1 cellular context compared by ENCODE assay signal in the genomic region with DNA sequence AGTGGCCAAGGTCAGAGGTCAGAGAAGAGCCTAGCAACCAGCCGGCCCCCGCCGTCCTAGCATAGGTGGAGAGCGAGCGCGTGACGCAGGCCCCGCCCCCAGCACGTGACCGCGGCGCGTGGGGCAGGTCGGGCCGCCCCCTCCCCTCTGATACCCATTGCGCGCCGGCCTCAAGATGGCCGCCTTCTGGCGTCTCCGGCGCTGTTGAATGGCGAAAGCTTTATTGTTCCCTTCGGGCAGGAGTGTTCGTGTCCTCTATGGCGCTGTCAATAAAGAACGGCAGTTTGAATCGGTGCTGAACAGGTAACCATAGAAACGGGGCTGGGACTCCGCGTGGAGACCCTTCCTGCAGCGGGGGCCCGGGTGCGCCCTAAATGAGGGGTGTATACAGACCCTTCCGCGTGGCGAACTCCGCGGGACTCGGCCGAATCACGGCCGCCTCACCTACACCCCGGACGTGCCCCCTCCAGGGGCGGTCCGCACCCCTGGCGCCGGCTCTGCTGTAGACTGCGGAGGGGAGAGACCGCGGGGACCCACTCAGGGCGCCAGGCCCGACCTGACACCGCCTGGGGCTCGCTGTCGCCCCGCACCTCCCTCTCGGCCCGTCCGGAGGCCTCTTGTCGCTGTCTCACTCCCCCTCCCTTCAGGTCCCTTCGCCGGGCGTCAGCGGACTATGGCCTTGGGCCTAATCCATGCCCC.
TF ChIP-seq lines count a peak whose summit lies in the region.

A gene with protein sequence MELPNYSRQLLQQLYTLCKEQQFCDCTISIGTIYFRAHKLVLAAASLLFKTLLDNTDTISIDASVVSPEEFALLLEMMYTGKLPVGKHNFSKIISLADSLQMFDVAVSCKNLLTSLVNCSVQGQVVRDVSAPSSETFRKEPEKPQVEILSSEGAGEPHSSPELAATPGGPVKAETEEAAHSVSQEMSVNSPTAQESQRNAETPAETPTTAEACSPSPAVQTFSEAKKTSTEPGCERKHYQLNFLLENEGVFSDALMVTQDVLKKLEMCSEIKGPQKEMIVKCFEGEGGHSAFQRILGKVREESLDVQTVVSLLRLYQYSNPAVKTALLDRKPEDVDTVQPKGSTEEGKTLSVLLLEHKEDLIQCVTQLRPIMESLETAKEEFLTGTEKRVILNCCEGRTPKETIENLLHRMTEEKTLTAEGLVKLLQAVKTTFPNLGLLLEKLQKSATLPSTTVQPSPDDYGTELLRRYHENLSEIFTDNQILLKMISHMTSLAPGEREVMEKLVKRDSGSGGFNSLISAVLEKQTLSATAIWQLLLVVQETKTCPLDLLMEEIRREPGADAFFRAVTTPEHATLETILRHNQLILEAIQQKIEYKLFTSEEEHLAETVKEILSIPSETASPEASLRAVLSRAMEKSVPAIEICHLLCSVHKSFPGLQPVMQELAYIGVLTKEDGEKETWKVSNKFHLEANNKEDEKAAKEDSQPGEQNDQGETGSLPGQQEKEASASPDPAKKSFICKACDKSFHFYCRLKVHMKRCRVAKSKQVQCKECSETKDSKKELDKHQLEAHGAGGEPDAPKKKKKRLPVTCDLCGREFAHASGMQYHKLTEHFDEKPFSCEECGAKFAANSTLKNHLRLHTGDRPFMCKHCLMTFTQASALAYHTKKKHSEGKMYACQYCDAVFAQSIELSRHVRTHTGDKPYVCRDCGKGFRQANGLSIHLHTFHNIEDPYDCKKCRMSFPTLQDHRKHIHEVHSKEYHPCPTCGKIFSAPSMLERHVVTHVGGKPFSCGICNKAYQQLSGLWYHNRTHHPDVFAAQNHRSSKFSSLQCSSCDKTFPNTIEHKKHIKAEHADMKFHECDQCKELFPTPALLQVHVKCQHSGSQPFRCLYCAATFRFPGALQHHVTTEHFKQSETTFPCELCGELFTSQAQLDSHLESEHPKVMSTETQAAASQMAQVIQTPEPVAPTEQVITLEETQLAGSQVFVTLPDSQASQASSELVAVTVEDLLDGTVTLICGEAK (plus strand): TSS at position 150 of the 699 bp plus-strand sequence. CDS start 38,098 bp downstream, outside the sequence.

TF ChIP-seq in HepG2, 621 proteins besides CTCF, POLR2A, EP300 and RAD21 (continued from another document and continues in another):
- TF ChIP-seq ZNF33B (CRISPR knock-in tag; IDR thresholded peaks at IDR 0.05) (no peak; the same call in 1 of the 2 replicates), SMAD1 (CRISPR knock-in tag; IDR thresholded peaks at IDR 0.05; ENCODE audit: borderline replicate concordance, low read depth) (no peak), ZNF20 (CRISPR knock-in tag; IDR thresholded peaks at IDR 0.05) (no peak), ZNF337 (CRISPR knock-in tag; IDR thresholded peaks at IDR 0.05; ENCODE audit: borderline replicate concordance, low read depth) (no peak), ZNF891 (CRISPR knock-in tag; IDR thresholded peaks at IDR 0.05) (no peak), SIN3A (IDR thresholded peaks at IDR 0.05; ENCODE audit: borderline replicate concordance, low read depth, low read length) (peak; percentile 96), ZMAT3 (CRISPR knock-in tag; conservative IDR thresholded peaks at IDR 0.05) (no peak; the same call in 1 of the 2 replicates), ZFP62 (CRISPR knock-in tag; IDR thresholded peaks at IDR 0.05) (no peak), ZMYM3 (CRISPR knock-in tag; IDR thresholded peaks at IDR 0.05) (no peak), ADNP (CRISPR knock-in tag; IDR thresholded peaks at IDR 0.05) (no peak), ZNF577 (CRISPR knock-in tag; IDR thresholded peaks at IDR 0.05; ENCODE audit: borderline replicate concordance, low read depth) (no peak), FOXA3 (CRISPR knock-in tag; IDR thresholded peaks at IDR 0.05) (peak; percentile 92), ZNF724P (CRISPR knock-in tag; IDR thresholded peaks at IDR 0.05; ENCODE audit: borderline replicate concordance) (no peak), ZNF772 (CRISPR knock-in tag; IDR thresholded peaks at IDR 0.05) (peak; percentile 27; the same call in 1 of the 2 replicates), KAT7 (CRISPR knock-in tag; IDR thresholded peaks at IDR 0.05; ENCODE audit: borderline replicate concordance) (no peak), RELA (CRISPR knock-in tag; IDR thresholded peaks at IDR 0.05) (0 out of 2 replicates have a peak, but pooled peaks have one; percentile 50), MTA1 (CRISPR knock-in tag; IDR thresholded peaks at IDR 0.05; ENCODE audit: borderline replicate concordance) (no peak; the same call in 1 of the 2 replicates), ZBTB20 (CRISPR knock-in tag; IDR thresholded peaks at IDR 0.05; ENCODE audit: borderline replicate concordance, low read depth) (peak; percentile 84; the same call in 1 of the 2 replicates), NFIC (IDR thresholded peaks at IDR 0.05; ENCODE audit: low read length) (no peak; the same call in 1 of the 2 replicates), GATAD1 (CRISPR knock-in tag; IDR thresholded peaks at IDR 0.05) (peak; percentile 90), PAWR (CRISPR knock-in tag; IDR thresholded peaks at IDR 0.05; ENCODE audit: borderline replicate concordance) (no peak)
- TF ChIP-seq, protein P1, sequence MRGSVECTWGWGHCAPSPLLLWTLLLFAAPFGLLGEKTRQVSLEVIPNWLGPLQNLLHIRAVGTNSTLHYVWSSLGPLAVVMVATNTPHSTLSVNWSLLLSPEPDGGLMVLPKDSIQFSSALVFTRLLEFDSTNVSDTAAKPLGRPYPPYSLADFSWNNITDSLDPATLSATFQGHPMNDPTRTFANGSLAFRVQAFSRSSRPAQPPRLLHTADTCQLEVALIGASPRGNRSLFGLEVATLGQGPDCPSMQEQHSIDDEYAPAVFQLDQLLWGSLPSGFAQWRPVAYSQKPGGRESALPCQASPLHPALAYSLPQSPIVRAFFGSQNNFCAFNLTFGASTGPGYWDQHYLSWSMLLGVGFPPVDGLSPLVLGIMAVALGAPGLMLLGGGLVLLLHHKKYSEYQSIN (CRISPR knock-in tag; IDR thresholded peaks at IDR 0.05; ENCODE audit: borderline replicate concordance): no peak
- TF ChIP-seq, protein P2, sequence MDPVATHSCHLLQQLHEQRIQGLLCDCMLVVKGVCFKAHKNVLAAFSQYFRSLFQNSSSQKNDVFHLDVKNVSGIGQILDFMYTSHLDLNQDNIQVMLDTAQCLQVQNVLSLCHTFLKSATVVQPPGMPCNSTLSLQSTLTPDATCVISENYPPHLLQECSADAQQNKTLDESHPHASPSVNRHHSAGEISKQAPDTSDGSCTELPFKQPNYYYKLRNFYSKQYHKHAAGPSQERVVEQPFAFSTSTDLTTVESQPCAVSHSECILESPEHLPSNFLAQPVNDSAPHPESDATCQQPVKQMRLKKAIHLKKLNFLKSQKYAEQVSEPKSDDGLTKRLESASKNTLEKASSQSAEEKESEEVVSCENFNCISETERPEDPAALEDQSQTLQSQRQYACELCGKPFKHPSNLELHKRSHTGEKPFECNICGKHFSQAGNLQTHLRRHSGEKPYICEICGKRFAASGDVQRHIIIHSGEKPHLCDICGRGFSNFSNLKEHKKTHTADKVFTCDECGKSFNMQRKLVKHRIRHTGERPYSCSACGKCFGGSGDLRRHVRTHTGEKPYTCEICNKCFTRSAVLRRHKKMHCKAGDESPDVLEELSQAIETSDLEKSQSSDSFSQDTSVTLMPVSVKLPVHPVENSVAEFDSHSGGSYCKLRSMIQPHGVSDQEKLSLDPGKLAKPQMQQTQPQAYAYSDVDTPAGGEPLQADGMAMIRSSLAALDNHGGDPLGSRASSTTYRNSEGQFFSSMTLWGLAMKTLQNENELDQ (CRISPR knock-in tag; IDR thresholded peaks at IDR 0.05; ENCODE audit: borderline replicate concordance): no peak
- TF ChIP-seq, protein P3, sequence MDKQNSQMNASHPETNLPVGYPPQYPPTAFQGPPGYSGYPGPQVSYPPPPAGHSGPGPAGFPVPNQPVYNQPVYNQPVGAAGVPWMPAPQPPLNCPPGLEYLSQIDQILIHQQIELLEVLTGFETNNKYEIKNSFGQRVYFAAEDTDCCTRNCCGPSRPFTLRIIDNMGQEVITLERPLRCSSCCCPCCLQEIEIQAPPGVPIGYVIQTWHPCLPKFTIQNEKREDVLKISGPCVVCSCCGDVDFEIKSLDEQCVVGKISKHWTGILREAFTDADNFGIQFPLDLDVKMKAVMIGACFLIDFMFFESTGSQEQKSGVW (CRISPR knock-in tag; IDR thresholded peaks at IDR 0.05; ENCODE audit: borderline replicate concordance): no peak; the same call in 1 of the 2 replicates
- TF ChIP-seq, protein P4, sequence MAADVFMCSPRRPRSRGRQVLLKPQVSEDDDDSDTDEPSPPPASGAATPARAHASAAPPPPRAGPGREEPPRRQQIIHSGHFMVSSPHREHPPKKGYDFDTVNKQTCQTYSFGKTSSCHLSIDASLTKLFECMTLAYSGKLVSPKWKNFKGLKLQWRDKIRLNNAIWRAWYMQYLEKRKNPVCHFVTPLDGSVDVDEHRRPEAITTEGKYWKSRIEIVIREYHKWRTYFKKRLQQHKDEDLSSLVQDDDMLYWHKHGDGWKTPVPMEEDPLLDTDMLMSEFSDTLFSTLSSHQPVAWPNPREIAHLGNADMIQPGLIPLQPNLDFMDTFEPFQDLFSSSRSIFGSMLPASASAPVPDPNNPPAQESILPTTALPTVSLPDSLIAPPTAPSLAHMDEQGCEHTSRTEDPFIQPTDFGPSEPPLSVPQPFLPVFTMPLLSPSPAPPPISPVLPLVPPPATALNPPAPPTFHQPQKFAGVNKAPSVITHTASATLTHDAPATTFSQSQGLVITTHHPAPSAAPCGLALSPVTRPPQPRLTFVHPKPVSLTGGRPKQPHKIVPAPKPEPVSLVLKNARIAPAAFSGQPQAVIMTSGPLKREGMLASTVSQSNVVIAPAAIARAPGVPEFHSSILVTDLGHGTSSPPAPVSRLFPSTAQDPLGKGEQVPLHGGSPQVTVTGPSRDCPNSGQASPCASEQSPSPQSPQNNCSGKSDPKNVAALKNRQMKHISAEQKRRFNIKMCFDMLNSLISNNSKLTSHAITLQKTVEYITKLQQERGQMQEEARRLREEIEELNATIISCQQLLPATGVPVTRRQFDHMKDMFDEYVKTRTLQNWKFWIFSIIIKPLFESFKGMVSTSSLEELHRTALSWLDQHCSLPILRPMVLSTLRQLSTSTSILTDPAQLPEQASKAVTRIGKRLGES (CRISPR knock-in tag; IDR thresholded peaks at IDR 0.05; ENCODE audit: borderline replicate concordance): no peak
- TF ChIP-seq, protein P5, sequence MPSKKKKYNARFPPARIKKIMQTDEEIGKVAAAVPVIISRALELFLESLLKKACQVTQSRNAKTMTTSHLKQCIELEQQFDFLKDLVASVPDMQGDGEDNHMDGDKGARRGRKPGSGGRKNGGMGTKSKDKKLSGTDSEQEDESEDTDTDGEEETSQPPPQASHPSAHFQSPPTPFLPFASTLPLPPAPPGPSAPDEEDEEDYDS (CRISPR knock-in tag; IDR thresholded peaks at IDR 0.05): peak; percentile 81
- TF ChIP-seq, protein P6, sequence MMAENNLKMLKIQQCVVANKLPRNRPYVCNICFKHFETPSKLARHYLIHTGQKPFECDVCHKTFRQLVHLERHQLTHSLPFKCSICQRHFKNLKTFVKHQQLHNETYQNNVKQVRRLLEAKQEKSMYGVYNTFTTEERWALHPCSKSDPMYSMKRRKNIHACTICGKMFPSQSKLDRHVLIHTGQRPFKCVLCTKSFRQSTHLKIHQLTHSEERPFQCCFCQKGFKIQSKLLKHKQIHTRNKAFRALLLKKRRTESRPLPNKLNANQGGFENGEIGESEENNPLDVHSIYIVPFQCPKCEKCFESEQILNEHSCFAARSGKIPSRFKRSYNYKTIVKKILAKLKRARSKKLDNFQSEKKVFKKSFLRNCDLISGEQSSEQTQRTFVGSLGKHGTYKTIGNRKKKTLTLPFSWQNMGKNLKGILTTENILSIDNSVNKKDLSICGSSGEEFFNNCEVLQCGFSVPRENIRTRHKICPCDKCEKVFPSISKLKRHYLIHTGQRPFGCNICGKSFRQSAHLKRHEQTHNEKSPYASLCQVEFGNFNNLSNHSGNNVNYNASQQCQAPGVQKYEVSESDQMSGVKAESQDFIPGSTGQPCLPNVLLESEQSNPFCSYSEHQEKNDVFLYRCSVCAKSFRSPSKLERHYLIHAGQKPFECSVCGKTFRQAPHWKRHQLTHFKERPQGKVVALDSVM (CRISPR knock-in tag; IDR thresholded peaks at IDR 0.05): peak; percentile 95
- TF ChIP-seq, protein P7, sequence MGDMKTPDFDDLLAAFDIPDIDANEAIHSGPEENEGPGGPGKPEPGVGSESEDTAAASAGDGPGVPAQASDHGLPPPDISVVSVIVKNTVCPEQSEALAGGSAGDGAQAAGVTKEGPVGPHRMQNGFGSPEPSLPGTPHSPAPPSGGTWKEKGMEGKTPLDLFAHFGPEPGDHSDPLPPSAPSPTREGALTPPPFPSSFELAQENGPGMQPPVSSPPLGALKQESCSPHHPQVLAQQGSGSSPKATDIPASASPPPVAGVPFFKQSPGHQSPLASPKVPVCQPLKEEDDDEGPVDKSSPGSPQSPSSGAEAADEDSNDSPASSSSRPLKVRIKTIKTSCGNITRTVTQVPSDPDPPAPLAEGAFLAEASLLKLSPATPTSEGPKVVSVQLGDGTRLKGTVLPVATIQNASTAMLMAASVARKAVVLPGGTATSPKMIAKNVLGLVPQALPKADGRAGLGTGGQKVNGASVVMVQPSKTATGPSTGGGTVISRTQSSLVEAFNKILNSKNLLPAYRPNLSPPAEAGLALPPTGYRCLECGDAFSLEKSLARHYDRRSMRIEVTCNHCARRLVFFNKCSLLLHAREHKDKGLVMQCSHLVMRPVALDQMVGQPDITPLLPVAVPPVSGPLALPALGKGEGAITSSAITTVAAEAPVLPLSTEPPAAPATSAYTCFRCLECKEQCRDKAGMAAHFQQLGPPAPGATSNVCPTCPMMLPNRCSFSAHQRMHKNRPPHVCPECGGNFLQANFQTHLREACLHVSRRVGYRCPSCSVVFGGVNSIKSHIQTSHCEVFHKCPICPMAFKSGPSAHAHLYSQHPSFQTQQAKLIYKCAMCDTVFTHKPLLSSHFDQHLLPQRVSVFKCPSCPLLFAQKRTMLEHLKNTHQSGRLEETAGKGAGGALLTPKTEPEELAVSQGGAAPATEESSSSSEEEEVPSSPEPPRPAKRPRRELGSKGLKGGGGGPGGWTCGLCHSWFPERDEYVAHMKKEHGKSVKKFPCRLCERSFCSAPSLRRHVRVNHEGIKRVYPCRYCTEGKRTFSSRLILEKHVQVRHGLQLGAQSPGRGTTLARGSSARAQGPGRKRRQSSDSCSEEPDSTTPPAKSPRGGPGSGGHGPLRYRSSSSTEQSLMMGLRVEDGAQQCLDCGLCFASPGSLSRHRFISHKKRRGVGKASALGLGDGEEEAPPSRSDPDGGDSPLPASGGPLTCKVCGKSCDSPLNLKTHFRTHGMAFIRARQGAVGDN (CRISPR knock-in tag; IDR thresholded peaks at IDR 0.05): peak; percentile 84
- TF ChIP-seq, protein P8, sequence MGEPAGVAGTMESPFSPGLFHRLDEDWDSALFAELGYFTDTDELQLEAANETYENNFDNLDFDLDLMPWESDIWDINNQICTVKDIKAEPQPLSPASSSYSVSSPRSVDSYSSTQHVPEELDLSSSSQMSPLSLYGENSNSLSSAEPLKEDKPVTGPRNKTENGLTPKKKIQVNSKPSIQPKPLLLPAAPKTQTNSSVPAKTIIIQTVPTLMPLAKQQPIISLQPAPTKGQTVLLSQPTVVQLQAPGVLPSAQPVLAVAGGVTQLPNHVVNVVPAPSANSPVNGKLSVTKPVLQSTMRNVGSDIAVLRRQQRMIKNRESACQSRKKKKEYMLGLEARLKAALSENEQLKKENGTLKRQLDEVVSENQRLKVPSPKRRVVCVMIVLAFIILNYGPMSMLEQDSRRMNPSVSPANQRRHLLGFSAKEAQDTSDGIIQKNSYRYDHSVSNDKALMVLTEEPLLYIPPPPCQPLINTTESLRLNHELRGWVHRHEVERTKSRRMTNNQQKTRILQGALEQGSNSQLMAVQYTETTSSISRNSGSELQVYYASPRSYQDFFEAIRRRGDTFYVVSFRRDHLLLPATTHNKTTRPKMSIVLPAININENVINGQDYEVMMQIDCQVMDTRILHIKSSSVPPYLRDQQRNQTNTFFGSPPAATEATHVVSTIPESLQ (CRISPR knock-in tag; conservative IDR thresholded peaks at IDR 0.05): no peak
